24 cellular contexts compared by ENCODE assay signal in the genomic region with DNA sequence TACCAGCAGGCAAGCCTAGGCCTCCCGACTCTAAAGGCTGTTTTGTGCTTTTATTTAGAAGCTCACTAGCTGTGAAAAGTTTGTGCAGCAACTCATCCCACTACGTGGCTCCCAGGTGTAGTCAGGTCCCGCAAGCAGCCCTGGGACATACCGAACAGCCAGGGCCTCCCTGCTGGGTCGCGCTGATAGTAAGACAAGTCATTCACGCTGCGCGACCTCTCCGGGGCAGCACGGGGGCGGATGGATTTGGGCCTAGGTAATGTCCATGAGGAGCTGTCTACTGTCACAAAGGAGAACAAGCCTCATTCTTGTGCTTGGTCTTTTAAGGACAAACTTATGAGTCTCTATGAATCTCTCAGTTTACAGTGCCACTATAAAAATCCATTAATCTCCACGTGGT.
"Had no signal": no experiment of that assay in that cellular context is flagged by ENCODE, and none has a peak within 500 bp of the region (broad histone marks: within the 10 kb centered on the region; RNA-seq: fewer than 3 reads in every experiment).

No MANE protein-coding gene starts in this region.

- H3K4me1 ChIP-seq: ascending aorta had no signal

- H3K27me3 ChIP-seq: ascending aorta, body of pancreas had no signal

- H3K36me3 ChIP-seq: ascending aorta had no signal

- DNase-seq: activated B cell treated with CpG ODN at 0.5 μM for 24 hours; activated CD4-positive, alpha-beta T cell treated with anti-CD3 and anti-CD28 coated beads for 1 hour; activated CD4-positive, alpha-beta T cell treated with anti-CD3 and anti-CD28 coated beads, Interleukin-2, amount 10 ng/mL, durations not matched to agents 24 days and 14 days; activated CD4-positive, alpha-beta T cell treated with anti-CD3 and anti-CD28 coated beads, Interleukin-2, amount 50 U/mL, for 48 hours; activated CD8-positive, alpha-beta memory T cell treated with anti-CD3 and anti-CD28 coated beads, Interleukin-2, amount 10 ng/mL, durations not matched to agents 7 days and 5 days; activated effector memory CD4-positive, alpha-beta T cell treated with anti-CD3 and anti-CD28 coated beads, Interleukin-2, amount 50 U/mL, for 16 hours; activated naive CD4-positive, alpha-beta T cell treated with Interleukin-2 at 50 U/mL for 16 hours; activated naive CD8-positive, alpha-beta T cell treated with anti-CD3 and anti-CD28 coated beads, Interleukin-2, amount 50 U/mL, for 24 hours; activated T-cell treated with anti-CD3 and anti-CD28 coated beads, Interleukin-2, amount 50 U/mL, for 4 hours; amniotic stem cell; Karpas-422; MM.1S; NCI-H1105; NCI-H1436; NCI-H1694 treated with DMSO at 0.1 percent for 48 hours; NCI-H2029 treated with DMSO at 0.1 percent for 48 hours; NCI-H510A; NCI-H526 treated with DMSO at 0.1 percent for 48 hours had no signal

- H3K36me3 Mint-ChIP-seq: activated CD8-positive, alpha-beta memory T cell treated with anti-CD3 and anti-CD28 coated beads, Interleukin-2, amount 10 ng/mL, durations not matched to agents 7 days and 5 days; activated naive CD4-positive, alpha-beta T cell treated with anti-CD3 and anti-CD28 coated beads, Interleukin-2, amount 50 U/mL, for 72 hours had no signal

- H3K4me1 Mint-ChIP-seq: activated B cell treated with CpG ODN at 0.5 μM for 24 hours; activated CD4-positive, alpha-beta T cell treated with anti-CD3 and anti-CD28 coated beads, Interleukin-2, amount 10 ng/mL, durations not matched to agents 24 days and 14 days; activated CD8-positive, alpha-beta memory T cell treated with anti-CD3 and anti-CD28 coated beads, Interleukin-2, amount 10 ng/mL, durations not matched to agents 7 days and 5 days; activated naive CD8-positive, alpha-beta T cell treated with anti-CD3 and anti-CD28 coated beads, Interleukin-2, amount 50 U/mL, for 24 hours; central memory CD8-positive, alpha-beta T cell had no signal

- H3K4me3 Mint-ChIP-seq: activated B cell treated with CpG ODN at 0.5 μM for 24 hours; activated CD4-positive, alpha-beta T cell treated with anti-CD3 and anti-CD28 coated beads, Interleukin-2, amount 10 ng/mL, durations not matched to agents 24 days and 14 days; activated CD8-positive, alpha-beta memory T cell treated with anti-CD3 and anti-CD28 coated beads, Interleukin-2, amount 10 ng/mL, durations not matched to agents 7 days and 5 days; activated naive CD8-positive, alpha-beta T cell treated with anti-CD3 and anti-CD28 coated beads, Interleukin-2, amount 50 U/mL, for 24 hours; activated T-cell treated with anti-CD3 and anti-CD28 coated beads, Interleukin-2, amount 50 U/mL, for 4 hours; central memory CD8-positive, alpha-beta T cell; T-helper 1 cell treated with Interleukin-12 subunit alpha and Interleukin-12 subunit beta and Interleukin-4 antibody, amounts not matched to agents 30 μg/mL and 1 μg/mL, for 36 hours had no signal

- H3K27me3 Mint-ChIP-seq: activated B cell treated with CpG ODN at 0.5 μM for 24 hours; activated CD4-positive, alpha-beta T cell treated with anti-CD3 and anti-CD28 coated beads, Interleukin-2, amount 10 ng/mL, durations not matched to agents 24 days and 14 days; activated CD8-positive, alpha-beta memory T cell treated with anti-CD3 and anti-CD28 coated beads, Interleukin-2, amount 10 ng/mL, durations not matched to agents 7 days and 5 days; activated naive CD8-positive, alpha-beta T cell treated with anti-CD3 and anti-CD28 coated beads, Interleukin-2, amount 50 U/mL, for 24 hours; central memory CD8-positive, alpha-beta T cell had no signal

- H3K9me3 Mint-ChIP-seq: activated B cell treated with CpG ODN at 0.5 μM for 24 hours; activated CD4-positive, alpha-beta T cell treated with anti-CD3 and anti-CD28 coated beads, Interleukin-2, amount 10 ng/mL, durations not matched to agents 24 days and 14 days; activated T-cell treated with anti-CD3 and anti-CD28 coated beads, Interleukin-2, amount 50 U/mL, for 4 hours; T-helper 1 cell treated with Interleukin-12 subunit alpha and Interleukin-12 subunit beta and Interleukin-4 antibody, amounts not matched to agents 30 μg/mL and 1 μg/mL, for 36 hours had no signal

- ATAC-seq: activated CD8-positive, alpha-beta memory T cell treated with anti-CD3 and anti-CD28 coated beads, Interleukin-2, amount 10 ng/mL, durations not matched to agents 7 days and 5 days; activated naive CD4-positive, alpha-beta T cell treated with anti-CD3 and anti-CD28 coated beads, Interleukin-2, amount 50 U/mL, for 72 hours; activated naive CD8-positive, alpha-beta T cell treated with anti-CD3 and anti-CD28 coated beads, Interleukin-2, amount 50 U/mL, for 24 hours; activated T-cell treated with anti-CD3 and anti-CD28 coated beads, Interleukin-2, amount 50 U/mL, for 4 hours had no signal

- H3K27ac ChIP-seq: ascending aorta, body of pancreas, SK-N-MC had no signal

- H3K4me3 ChIP-seq: ascending aorta, body of pancreas, SK-N-MC had no signal

- H3K27ac Mint-ChIP-seq: activated B cell treated with CpG ODN at 0.5 μM for 24 hours; activated CD4-positive, alpha-beta T cell treated with anti-CD3 and anti-CD28 coated beads, Interleukin-2, amount 10 ng/mL, durations not matched to agents 24 days and 14 days; activated CD8-positive, alpha-beta memory T cell treated with anti-CD3 and anti-CD28 coated beads, Interleukin-2, amount 10 ng/mL, durations not matched to agents 7 days and 5 days; activated naive CD4-positive, alpha-beta T cell treated with anti-CD3 and anti-CD28 coated beads, Interleukin-2, amount 50 U/mL, for 72 hours; activated naive CD8-positive, alpha-beta T cell treated with anti-CD3 and anti-CD28 coated beads, Interleukin-2, amount 50 U/mL, for 24 hours; T-helper 1 cell treated with Interleukin-12 subunit alpha and Interleukin-12 subunit beta and Interleukin-4 antibody, amounts not matched to agents 30 μg/mL and 1 μg/mL, for 36 hours had no signal

- H3K9me3 ChIP-seq: ascending aorta, body of pancreas had no signal
